ENCODE assay signal across 21 cellular contexts in genomic region chr1:93840956-93841482, GRCh38.
"Had no signal": no experiment of that assay in that cellular context is flagged by ENCODE, and none has a peak within 500 bp of the region (broad histone marks: within the 10 kb centered on the region; RNA-seq: fewer than 3 reads in every experiment).

No MANE protein-coding gene starts in this region.

- H3K27ac Mint-ChIP-seq: IgD-negative memory B cell had no signal

- H3K27me3 Mint-ChIP-seq: IgD-negative memory B cell had no signal

- H3K27ac ChIP-seq: HL-60, RWPE1 had no signal

- ATAC-seq: Panc1, SK-N-SH treated with all-trans-retinoic acid at 6 μM for 48 hours had no signal

- DNase-seq: KBM-7, NCI-H1092, NCI-H1105 treated with DMSO at 0.1 percent for 48 hours, NCI-H1417 treated with DMSO at 0.1 percent for 48 hours, NCI-H146, NCI-H1694 treated with DMSO at 0.1 percent for 48 hours, NCI-H1930, NCI-H2081, NCI-H2107, NCI-H2227 treated with DMSO at 0.1 percent for 48 hours, NCI-H510A, NCI-H524 treated with DMSO at 0.1 percent for 48 hours, NCI-H69, NCI-H774, SHP77 had no signal

- FAIRE-seq: HTR-8/SVneo had no signal

- H3K9me3 Mint-ChIP-seq: IgD-negative memory B cell had no signal
